Comparison of ENCODE assay signal across 13 cellular contexts in the genomic region with DNA sequence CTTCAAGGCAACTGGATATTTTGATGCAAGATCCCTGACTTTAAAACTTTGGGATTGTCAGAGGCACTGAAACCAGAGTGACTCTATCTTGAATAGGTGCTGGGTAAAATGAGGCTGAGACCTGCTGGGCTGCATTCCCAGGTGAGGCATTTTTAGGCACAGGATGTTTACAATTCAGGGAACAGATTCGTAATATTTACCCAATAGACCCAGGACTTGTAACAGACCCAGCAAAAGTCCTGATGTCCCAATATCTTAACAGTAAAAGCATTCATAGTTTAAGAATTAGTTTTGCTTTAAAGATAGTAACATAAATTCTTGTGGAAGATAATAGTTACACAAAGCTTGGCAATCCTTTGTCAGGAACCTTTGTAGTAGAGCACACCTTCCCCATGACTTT.
DNase-seq lines count a peak whose midpoint lies in the region; TF ChIP-seq lines count a peak whose summit lies in the region.
"Had no signal": no experiment of that assay in that cellular context is flagged by ENCODE, and none has a peak within 500 bp of the region (broad histone marks: within the 10 kb centered on the region; RNA-seq: fewer than 3 reads in every experiment).

No MANE protein-coding gene starts in this region.

- H3K27ac ChIP-seq in liver (ENCODE audit: low read depth in 1 of 2, low read length in 2 of 2) = peak overlapping the region; percentile 74 to 98
- H3K27ac ChIP-seq: 22Rv1 had no signal

- peaks cover 7 to 40% (median 14%) of the 10 kb centered on the region in 4 donors for H3K4me1 ChIP-seq in liver (ENCODE audit: control insufficient read depth in 4 of 4, insufficient read depth in 4 of 4, low read length in 3 of 4)

- no peaks in the 10 kb centered on the region for H3K36me3 ChIP-seq in liver (ENCODE audit: control insufficient read depth in 4 of 4, insufficient read depth in 3 of 4, low read depth in 1 of 4, low read length in 3 of 4)

- H3K9me3 ChIP-seq in liver (ENCODE audit: control insufficient read depth in 4 of 4, low read length in 3 of 4) = no peaks in the 10 kb centered on the region

- H3K9ac ChIP-seq in liver (ENCODE audit: low read depth in 1 of 2, low read length in 2 of 2) = peak overlapping the region in 1 of 2 donors; percentile 80

- peak; percentile 24 to 33 for TF ChIP-seq RAD21 in liver (IDR thresholded peaks at IDR 0.05)

- no peak for TF ChIP-seq CTCF in epithelial cell of esophagus (IDR thresholded peaks at IDR 0.05; ENCODE audit: insufficient read depth, low read depth, low read length, missing control alignments)
- no peak for TF ChIP-seq CTCF in liver (IDR thresholded peaks at IDR 0.05; ENCODE audit: low read depth, low read length, missing input control)

- H3K4me3 ChIP-seq in epithelial cell of esophagus (ENCODE audit: low read length) (no peak overlapping the region), liver (ENCODE audit: low read depth in 1 of 3, low read length in 3 of 3) (no peak overlapping the region)

- DNase-seq in DMS153 (lab: John Stamatoyannopoulos, UW) (peak; percentile 11), DMS153 treated with DMSO at 0.1 percent for 48 hours (lab: John Stamatoyannopoulos, UW; ENCODE audit: unreplicated experiment) (no peak), epithelial cell of esophagus (ENCODE audit: low read depth) (peak; percentile 81), AG08396 (ENCODE audit: low spot score) (no peak), kidney tubule cell (ENCODE audit: low spot score) (no peak), AG20443 (ENCODE audit: low spot score) (no peak)
- DNase-seq: CD4-positive, alpha-beta memory T cell; DND-41; GDM1; IMR-90; KBM-7 had no signal

- WGBS in liver = 25% methylated on average over 1 of the region's 1 CpG

- H3K27me3 ChIP-seq in liver (ENCODE audit: control insufficient read depth in 4 of 4, insufficient read depth in 4 of 4, low read length in 3 of 4) = no peaks in the 10 kb centered on the region

TF ChIP-seq in liver, 16 proteins besides CTCF, POLR2A, EP300 and RAD21:
- peak; percentile 64 for TF ChIP-seq FOXA1 (IDR thresholded peaks at IDR 0.05)
- TF ChIP-seq TAF1 (conservative IDR thresholded peaks at IDR 0.05) = peak; percentile 24
- peak; percentile 18 for TF ChIP-seq YY1 (IDR thresholded peaks at IDR 0.05)
- TF ChIP-seq RXRA (IDR thresholded peaks at IDR 0.05) = peak in 1 of 2 donors; percentile 58
- TF ChIP-seq, protein P1, sequence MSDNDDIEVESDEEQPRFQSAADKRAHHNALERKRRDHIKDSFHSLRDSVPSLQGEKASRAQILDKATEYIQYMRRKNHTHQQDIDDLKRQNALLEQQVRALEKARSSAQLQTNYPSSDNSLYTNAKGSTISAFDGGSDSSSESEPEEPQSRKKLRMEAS (IDR thresholded peaks at IDR 0.05) = no peak
- TF ChIP-seq GABPA (IDR thresholded peaks at IDR 0.05 in 1 of 2, conservative IDR thresholded peaks at IDR 0.05 in 1 of 2) = peak in 1 of 2 donors; percentile 50
- no peak for TF ChIP-seq EGR1 (IDR thresholded peaks at IDR 0.05; ENCODE audit: low read depth in 2 of 2)
- TF ChIP-seq NR2F2 (IDR thresholded peaks at IDR 0.05) = no peak
- peak; percentile 83 for TF ChIP-seq FOXA2 (IDR thresholded peaks at IDR 0.05)
- TF ChIP-seq, protein P2, sequence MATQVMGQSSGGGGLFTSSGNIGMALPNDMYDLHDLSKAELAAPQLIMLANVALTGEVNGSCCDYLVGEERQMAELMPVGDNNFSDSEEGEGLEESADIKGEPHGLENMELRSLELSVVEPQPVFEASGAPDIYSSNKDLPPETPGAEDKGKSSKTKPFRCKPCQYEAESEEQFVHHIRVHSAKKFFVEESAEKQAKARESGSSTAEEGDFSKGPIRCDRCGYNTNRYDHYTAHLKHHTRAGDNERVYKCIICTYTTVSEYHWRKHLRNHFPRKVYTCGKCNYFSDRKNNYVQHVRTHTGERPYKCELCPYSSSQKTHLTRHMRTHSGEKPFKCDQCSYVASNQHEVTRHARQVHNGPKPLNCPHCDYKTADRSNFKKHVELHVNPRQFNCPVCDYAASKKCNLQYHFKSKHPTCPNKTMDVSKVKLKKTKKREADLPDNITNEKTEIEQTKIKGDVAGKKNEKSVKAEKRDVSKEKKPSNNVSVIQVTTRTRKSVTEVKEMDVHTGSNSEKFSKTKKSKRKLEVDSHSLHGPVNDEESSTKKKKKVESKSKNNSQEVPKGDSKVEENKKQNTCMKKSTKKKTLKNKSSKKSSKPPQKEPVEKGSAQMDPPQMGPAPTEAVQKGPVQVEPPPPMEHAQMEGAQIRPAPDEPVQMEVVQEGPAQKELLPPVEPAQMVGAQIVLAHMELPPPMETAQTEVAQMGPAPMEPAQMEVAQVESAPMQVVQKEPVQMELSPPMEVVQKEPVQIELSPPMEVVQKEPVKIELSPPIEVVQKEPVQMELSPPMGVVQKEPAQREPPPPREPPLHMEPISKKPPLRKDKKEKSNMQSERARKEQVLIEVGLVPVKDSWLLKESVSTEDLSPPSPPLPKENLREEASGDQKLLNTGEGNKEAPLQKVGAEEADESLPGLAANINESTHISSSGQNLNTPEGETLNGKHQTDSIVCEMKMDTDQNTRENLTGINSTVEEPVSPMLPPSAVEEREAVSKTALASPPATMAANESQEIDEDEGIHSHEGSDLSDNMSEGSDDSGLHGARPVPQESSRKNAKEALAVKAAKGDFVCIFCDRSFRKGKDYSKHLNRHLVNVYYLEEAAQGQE (IDR thresholded peaks at IDR 0.05) = no peak
- TF ChIP-seq, protein P3, sequence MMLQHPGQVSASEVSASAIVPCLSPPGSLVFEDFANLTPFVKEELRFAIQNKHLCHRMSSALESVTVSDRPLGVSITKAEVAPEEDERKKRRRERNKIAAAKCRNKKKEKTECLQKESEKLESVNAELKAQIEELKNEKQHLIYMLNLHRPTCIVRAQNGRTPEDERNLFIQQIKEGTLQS (IDR thresholded peaks at IDR 0.05) = no peak
- peak; percentile 66 for TF ChIP-seq SP1 (IDR thresholded peaks at IDR 0.05)
- TF ChIP-seq, protein P4, sequence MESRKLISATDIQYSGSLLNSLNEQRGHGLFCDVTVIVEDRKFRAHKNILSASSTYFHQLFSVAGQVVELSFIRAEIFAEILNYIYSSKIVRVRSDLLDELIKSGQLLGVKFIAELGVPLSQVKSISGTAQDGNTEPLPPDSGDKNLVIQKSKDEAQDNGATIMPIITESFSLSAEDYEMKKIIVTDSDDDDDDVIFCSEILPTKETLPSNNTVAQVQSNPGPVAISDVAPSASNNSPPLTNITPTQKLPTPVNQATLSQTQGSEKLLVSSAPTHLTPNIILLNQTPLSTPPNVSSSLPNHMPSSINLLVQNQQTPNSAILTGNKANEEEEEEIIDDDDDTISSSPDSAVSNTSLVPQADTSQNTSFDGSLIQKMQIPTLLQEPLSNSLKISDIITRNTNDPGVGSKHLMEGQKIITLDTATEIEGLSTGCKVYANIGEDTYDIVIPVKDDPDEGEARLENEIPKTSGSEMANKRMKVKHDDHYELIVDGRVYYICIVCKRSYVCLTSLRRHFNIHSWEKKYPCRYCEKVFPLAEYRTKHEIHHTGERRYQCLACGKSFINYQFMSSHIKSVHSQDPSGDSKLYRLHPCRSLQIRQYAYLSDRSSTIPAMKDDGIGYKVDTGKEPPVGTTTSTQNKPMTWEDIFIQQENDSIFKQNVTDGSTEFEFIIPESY (IDR thresholded peaks at IDR 0.05) = no peak
- TF ChIP-seq JUND (IDR thresholded peaks at IDR 0.05) = peak in 1 of 2 donors; percentile 48
- TF ChIP-seq HNF4G (IDR thresholded peaks at IDR 0.05) = no peak
- TF ChIP-seq HNF4A (conservative IDR thresholded peaks at IDR 0.05) = peak; percentile 38 to 63

Comparison
In these comparisons a context has a peak if more than half of its experiments do, and no peak if none do; other contexts are left out.
1. DNase-seq: peak in DMS153 (single experiment) and epithelial cell of esophagus (single experiment); none in DMS153 treated with DMSO at 0.1 percent for 48 hours (single experiment), AG08396 (single experiment), kidney tubule cell (single experiment) and AG20443 (single experiment).